Comparison of ENCODE assay signal across 1 cellular context in the genomic region with DNA sequence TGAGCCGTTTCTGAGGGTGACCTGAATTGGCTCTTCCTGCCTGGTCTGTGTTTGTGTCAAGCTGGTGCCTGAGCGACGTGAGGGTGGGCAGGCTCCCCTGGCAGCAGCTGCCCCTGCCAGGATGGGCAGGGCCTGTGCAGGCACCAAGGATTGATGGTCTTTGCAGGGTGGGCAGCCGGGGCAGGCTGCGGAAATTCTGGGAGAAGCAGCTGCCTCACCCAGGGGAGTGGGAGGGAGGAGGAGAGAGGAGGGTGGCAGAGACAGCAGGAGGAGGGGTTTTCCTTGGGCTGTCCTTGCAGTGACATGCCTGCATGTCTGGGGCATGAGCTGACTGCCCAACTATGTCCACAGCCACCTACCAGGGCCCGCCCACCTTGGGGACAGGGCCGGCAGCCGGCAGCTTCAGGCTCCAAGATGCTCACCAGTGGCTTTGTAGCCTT.
TF ChIP-seq lines count a peak whose summit lies in the region.

No MANE protein-coding gene starts in this region.

TF ChIP-seq in HepG2, 621 proteins besides CTCF, POLR2A, EP300 and RAD21 (continued from another document):
- TF ChIP-seq, protein P1, sequence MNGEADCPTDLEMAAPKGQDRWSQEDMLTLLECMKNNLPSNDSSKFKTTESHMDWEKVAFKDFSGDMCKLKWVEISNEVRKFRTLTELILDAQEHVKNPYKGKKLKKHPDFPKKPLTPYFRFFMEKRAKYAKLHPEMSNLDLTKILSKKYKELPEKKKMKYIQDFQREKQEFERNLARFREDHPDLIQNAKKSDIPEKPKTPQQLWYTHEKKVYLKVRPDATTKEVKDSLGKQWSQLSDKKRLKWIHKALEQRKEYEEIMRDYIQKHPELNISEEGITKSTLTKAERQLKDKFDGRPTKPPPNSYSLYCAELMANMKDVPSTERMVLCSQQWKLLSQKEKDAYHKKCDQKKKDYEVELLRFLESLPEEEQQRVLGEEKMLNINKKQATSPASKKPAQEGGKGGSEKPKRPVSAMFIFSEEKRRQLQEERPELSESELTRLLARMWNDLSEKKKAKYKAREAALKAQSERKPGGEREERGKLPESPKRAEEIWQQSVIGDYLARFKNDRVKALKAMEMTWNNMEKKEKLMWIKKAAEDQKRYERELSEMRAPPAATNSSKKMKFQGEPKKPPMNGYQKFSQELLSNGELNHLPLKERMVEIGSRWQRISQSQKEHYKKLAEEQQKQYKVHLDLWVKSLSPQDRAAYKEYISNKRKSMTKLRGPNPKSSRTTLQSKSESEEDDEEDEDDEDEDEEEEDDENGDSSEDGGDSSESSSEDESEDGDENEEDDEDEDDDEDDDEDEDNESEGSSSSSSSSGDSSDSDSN (CRISPR knock-in tag; IDR thresholded peaks at IDR 0.05): no peak
- TF ChIP-seq NFRKB (IDR thresholded peaks at IDR 0.05): no peak
- TF ChIP-seq ZNF580 (CRISPR knock-in tag; IDR thresholded peaks at IDR 0.05; ENCODE audit: borderline replicate concordance, low read depth): no peak
- TF ChIP-seq HNRNPK (IDR thresholded peaks at IDR 0.05; ENCODE audit: low read depth, low read length, poor library complexity, severe bottlenecking): no peak
- TF ChIP-seq GABPA (IDR thresholded peaks at IDR 0.05; ENCODE audit: low read depth, low read length): no peak
- TF ChIP-seq GABPA (CRISPR knock-in tag; IDR thresholded peaks at IDR 0.05; ENCODE audit: low read depth): no peak
- TF ChIP-seq EED (CRISPR knock-in tag; IDR thresholded peaks at IDR 0.05): no peak
- no peak for TF ChIP-seq FOXO4 (CRISPR knock-in tag; conservative IDR thresholded peaks at IDR 0.05)
- TF ChIP-seq ZNF34 (CRISPR knock-in tag; IDR thresholded peaks at IDR 0.05; ENCODE audit: borderline replicate concordance): no peak
- no peak for TF ChIP-seq ZNF883 (CRISPR knock-in tag; IDR thresholded peaks at IDR 0.05; ENCODE audit: not compliant biosample characterization)
- no peak for TF ChIP-seq GTF3A (CRISPR knock-in tag; conservative IDR thresholded peaks at IDR 0.05)
- TF ChIP-seq, protein P2, sequence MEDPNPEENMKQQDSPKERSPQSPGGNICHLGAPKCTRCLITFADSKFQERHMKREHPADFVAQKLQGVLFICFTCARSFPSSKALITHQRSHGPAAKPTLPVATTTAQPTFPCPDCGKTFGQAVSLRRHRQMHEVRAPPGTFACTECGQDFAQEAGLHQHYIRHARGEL (CRISPR knock-in tag; IDR thresholded peaks at IDR 0.05): no peak
- no peak for TF ChIP-seq ZNF180 (CRISPR knock-in tag; IDR thresholded peaks at IDR 0.05; ENCODE audit: borderline replicate concordance, low read depth)
- no peak for TF ChIP-seq ZNF10 (CRISPR knock-in tag; IDR thresholded peaks at IDR 0.05; ENCODE audit: borderline replicate concordance, low read depth)
- TF ChIP-seq, protein P3, sequence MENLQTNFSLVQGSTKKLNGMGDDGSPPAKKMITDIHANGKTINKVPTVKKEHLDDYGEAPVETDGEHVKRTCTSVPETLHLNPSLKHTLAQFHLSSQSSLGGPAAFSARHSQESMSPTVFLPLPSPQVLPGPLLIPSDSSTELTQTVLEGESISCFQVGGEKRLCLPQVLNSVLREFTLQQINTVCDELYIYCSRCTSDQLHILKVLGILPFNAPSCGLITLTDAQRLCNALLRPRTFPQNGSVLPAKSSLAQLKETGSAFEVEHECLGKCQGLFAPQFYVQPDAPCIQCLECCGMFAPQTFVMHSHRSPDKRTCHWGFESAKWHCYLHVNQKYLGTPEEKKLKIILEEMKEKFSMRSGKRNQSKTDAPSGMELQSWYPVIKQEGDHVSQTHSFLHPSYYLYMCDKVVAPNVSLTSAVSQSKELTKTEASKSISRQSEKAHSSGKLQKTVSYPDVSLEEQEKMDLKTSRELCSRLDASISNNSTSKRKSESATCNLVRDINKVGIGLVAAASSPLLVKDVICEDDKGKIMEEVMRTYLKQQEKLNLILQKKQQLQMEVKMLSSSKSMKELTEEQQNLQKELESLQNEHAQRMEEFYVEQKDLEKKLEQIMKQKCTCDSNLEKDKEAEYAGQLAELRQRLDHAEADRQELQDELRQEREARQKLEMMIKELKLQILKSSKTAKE (CRISPR knock-in tag; IDR thresholded peaks at IDR 0.05; ENCODE audit: borderline replicate concordance): no peak
- no peak for TF ChIP-seq ATF4 (CRISPR knock-in tag; IDR thresholded peaks at IDR 0.05)
- TF ChIP-seq ZNF274 (CRISPR knock-in tag; IDR thresholded peaks at IDR 0.05): no peak
- no peak for TF ChIP-seq ARHGAP35 (CRISPR knock-in tag; IDR thresholded peaks at IDR 0.05; ENCODE audit: borderline replicate concordance)
